In the genomic region with DNA sequence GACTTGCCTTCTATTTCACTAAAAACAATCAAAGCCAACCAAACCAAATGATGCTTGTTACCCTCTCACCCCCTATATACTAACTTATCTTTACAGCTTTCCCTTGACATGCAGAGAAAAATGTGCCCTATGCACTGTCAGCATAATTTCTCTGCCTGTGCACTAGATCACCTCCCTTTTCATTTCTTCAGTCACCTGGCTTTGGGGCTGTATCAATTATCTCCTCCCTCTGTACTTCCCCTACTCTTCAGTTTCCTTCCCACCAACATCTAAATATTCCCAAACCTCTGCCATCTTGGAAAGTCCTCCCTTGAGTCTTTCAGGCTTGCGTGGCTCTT, we compare ENCODE assay signal across 21 cellular contexts.
DNase-seq lines count a peak whose midpoint lies in the region; ATAC-seq, FAIRE-seq and TF ChIP-seq lines count a peak whose summit lies in the region.
"Had no signal": no experiment of that assay in that cellular context is flagged by ENCODE, and none has a peak within 500 bp of the region (broad histone marks: within the 10 kb centered on the region; RNA-seq: fewer than 3 reads in every experiment).

No MANE protein-coding gene starts in this region.

- CTCF ChIA-PET in A549 (lab: Yijun Ruan, JAX) = no interaction called here
- CTCF ChIA-PET in K562 (lab: Yijun Ruan, JAX; ENCODE audit: low intra/inter-chr PET ratio) = no interaction called here

- peak overlapping the region; percentile 36; the same call in 1 of the 2 replicates for H2AFZ ChIP-seq in GM23338
- H2AFZ ChIP-seq in K562 (ENCODE audit: low read depth, low read length) = no peak overlapping the region
- H2AFZ ChIP-seq: GM23248 had no signal

- intact Hi-C loops in K562 (cut with micrococcal nuclease) = no loop called here

- no peaks in the 10 kb centered on the region for H3K9me1 ChIP-seq in K562 (ENCODE audit: control insufficient read depth, insufficient read depth, low read length)

- TF ChIP-seq EP300 in A549 (IDR thresholded peaks at IDR 0.05) (no peak), K562 (IDR thresholded peaks at IDR 0.05; ENCODE audit: low read length) (no peak)

- H4K20me1 ChIP-seq in GM23338 (replicated peaks; ENCODE audit: insufficient read depth) = no peaks in the 10 kb centered on the region
- H4K20me1 ChIP-seq in K562 (replicated peaks; ENCODE audit: control insufficient read depth, insufficient read depth, low read length) = no peaks in the 10 kb centered on the region
- H4K20me1 ChIP-seq: BLaER1 had no signal

- no peaks in the 10 kb centered on the region for H3K36me3 ChIP-seq in GM23338 (ENCODE audit: insufficient read depth)
- no peaks in the 10 kb centered on the region for H3K36me3 ChIP-seq in K562 (ENCODE audit: control insufficient read depth, insufficient read depth, low read length)
- H3K36me3 ChIP-seq: BLaER1 had no signal

- H3K9me3 Mint-ChIP-seq in GM23338 (no peaks in the 10 kb centered on the region), nephron (no peaks in the 10 kb centered on the region)
- H3K9me3 Mint-ChIP-seq: CD8-positive, alpha-beta T cell had no signal

- POLR2A ChIA-PET in A549 (lab: Yijun Ruan, JAX) (no interaction called here), K562 (lab: Yijun Ruan, JAX) (no interaction called here)

- H3K4me1 ChIP-seq in A549 = no peaks in the 10 kb centered on the region
- H3K4me1 ChIP-seq in GM23338 (ENCODE audit: insufficient read depth) = no peaks in the 10 kb centered on the region
- no peaks in the 10 kb centered on the region for H3K4me1 ChIP-seq in K562 (replicated peaks in 1 of 2; ENCODE audit: control insufficient read depth in 2 of 2, insufficient read depth in 2 of 2, low read length in 2 of 2)
- H3K4me1 ChIP-seq: BLaER1, Caco-2 had no signal

- no peaks in the 10 kb centered on the region for H3F3A ChIP-seq in GM23338 (replicated peaks; ENCODE audit: low read depth)

- 4% methylated on average over 1 of the region's 1 CpG for whole genome bisulfite sequencing in A549 (ENCODE audit: missing lambda C conversion rate)
- 0% methylated on average over 1 of the region's 1 CpG for WGBS in K562 (ENCODE audit: insufficient coverage, low coverage, missing lambda C conversion rate)

- H3K27me3 Mint-ChIP-seq in GM23338 (ENCODE audit: insufficient read depth, low read depth, poor library complexity) = no peaks in the 10 kb centered on the region
- no peaks in the 10 kb centered on the region for H3K27me3 Mint-ChIP-seq in nephron (ENCODE audit: low read depth)
- H3K27me3 Mint-ChIP-seq: CD4-positive, CD25-positive, alpha-beta regulatory T cell had no signal

- H3K4me3 ChIP-seq in A549 (no peak overlapping the region), GM23338 (no peak overlapping the region), K562 (no peak overlapping the region)
- H3K4me3 ChIP-seq: BLaER1, GM23248 had no signal

- in situ Hi-C loops in K562 (cut with MboI) = no loop called here

- no peak for FAIRE-seq in A549 (lab: Jason Lieb, UNC)
- no peak for FAIRE-seq in K562 (lab: Jason Lieb, UNC)
- FAIRE-seq: G401.6, GM12892, GM19239 had no signal

- no peak overlapping the region for H3K9ac ChIP-seq in K562 (ENCODE audit: insufficient read depth in 1 of 2, low read depth in 2 of 2, low read length in 2 of 2)
- H3K9ac ChIP-seq: BLaER1, GM23248 had no signal

- H3K27ac ChIP-seq in A549 (no peak overlapping the region), GM23338 (ENCODE audit: low read depth) (no peak overlapping the region), K562 (ENCODE audit: extremely low read depth, low read depth, low read length) (no peak overlapping the region)
- H3K27ac ChIP-seq: BLaER1, C4-2B, GM23248 had no signal

- no TSS peak for BruUV-seq in K562 (replicated peaks; lab: Mats Ljungman, UMichigan)

- H3K4me2 ChIP-seq in A549 (no peak overlapping the region), GM23338 (no peak overlapping the region), K562 (ENCODE audit: insufficient read depth, low read length) (no peak overlapping the region)
- H3K4me2 ChIP-seq: BLaER1 had no signal

- H3K4me1 Mint-ChIP-seq in GM23338 = 0 out of 3 replicates have a peak, but pooled peaks cover 7% of the 10 kb centered on the region
- peaks cover 24% of the 10 kb centered on the region for H3K4me1 Mint-ChIP-seq in nephron
- H3K4me1 Mint-ChIP-seq: B cell; CD4-positive, CD25-positive, alpha-beta regulatory T cell had no signal

- DNase-seq in A549 (ENCODE audit: low read depth in 1 of 2, low spot score in 1 of 2) (no peak), GM23338 (ENCODE audit: low spot score) (no peak), K562 (ENCODE audit: extremely low read depth in 1 of 4, low spot score in 3 of 4) (no peak), NCI-H2081 treated with DMSO at 0.1 percent for 48 hours (lab: John Stamatoyannopoulos, UW) (no peak)
- DNase-seq in stimulated activated CD4-positive, alpha-beta T cell treated with anti-CD3 and anti-CD28 coated beads, Interleukin-12 subunit alpha, Interleukin-12 subunit beta, amount 100 ng/mL, for 4 hours = no peak
- DNase-seq: Caco-2; CD4-positive, CD25-positive, alpha-beta regulatory T cell; CD8-positive, alpha-beta T cell; DMS153; DND-41; H7; HCEC 1CT had no signal

- no peak for ATAC-seq in A549
- ATAC-seq in GM23338 = no peak
- no peak for ATAC-seq in K562
- ATAC-seq in HG02763 (IDR thresholded peaks at IDR 0.05; ENCODE audit: unreplicated experiment) = no peak
- ATAC-seq: CD8-positive, alpha-beta T cell had no signal

- TF ChIP-seq RAD21 in A549 (conservative IDR thresholded peaks at IDR 0.05 in 1 of 2, IDR thresholded peaks at IDR 0.05 in 1 of 2) (no peak), K562 (CRISPR knock-in tag; conservative IDR thresholded peaks at IDR 0.05 in 1 of 2, IDR thresholded peaks at IDR 0.05 in 1 of 2) (no peak)

- no peak overlapping the region for H3K4me3 Mint-ChIP-seq in GM23338
- no peak overlapping the region for H3K4me3 Mint-ChIP-seq in nephron
- H3K4me3 Mint-ChIP-seq: B cell; CD4-positive, CD25-positive, alpha-beta regulatory T cell; CD8-positive, alpha-beta T cell had no signal

- no peak overlapping the region for H3K27ac Mint-ChIP-seq in GM23338
- H3K27ac Mint-ChIP-seq in nephron = peak overlapping the region in 2 of 3 experiments; percentile 37 to 51
- H3K27ac Mint-ChIP-seq: B cell; CD8-positive, alpha-beta T cell had no signal

- H3K36me3 Mint-ChIP-seq in GM23338 (ENCODE audit: low read depth) = no peaks in the 10 kb centered on the region
- H3K36me3 Mint-ChIP-seq in nephron (ENCODE audit: low read depth) = no peaks in the 10 kb centered on the region
- H3K36me3 Mint-ChIP-seq: CD4-positive, CD25-positive, alpha-beta regulatory T cell; CD8-positive, alpha-beta T cell had no signal

- peaks cover 7% of the 10 kb centered on the region; the same call in 1 of the 2 replicates for H3K9me2 ChIP-seq in GM23338 (ENCODE audit: insufficient read depth)

- TF ChIP-seq POLR2A in A549 (IDR thresholded peaks at IDR 0.05; ENCODE audit: low read length) (no peak), K562 (conservative IDR thresholded peaks at IDR 0.05) (no peak)

- H3K79me2 ChIP-seq in GM23338 (replicated peaks; ENCODE audit: insufficient read depth) (no peaks in the 10 kb centered on the region), K562 (ENCODE audit: control insufficient read depth, insufficient read depth, low read length) (no peaks in the 10 kb centered on the region)

- H3K27me3 ChIP-seq in GM23338 (ENCODE audit: insufficient read depth) (no peaks in the 10 kb centered on the region), K562 (ENCODE audit: control insufficient read depth in 2 of 2, insufficient read depth in 2 of 2, low read length in 2 of 2) (no peaks in the 10 kb centered on the region)
- H3K27me3 ChIP-seq: BLaER1 had no signal

- H3K9me3 ChIP-seq in A549 = no peaks in the 10 kb centered on the region
- H3K9me3 ChIP-seq in K562 (replicated peaks; ENCODE audit: control insufficient read depth, insufficient read depth, low read depth, low read length) = no peaks in the 10 kb centered on the region
- H3K9me3 ChIP-seq: BLaER1, Caco-2 had no signal

- TF ChIP-seq CTCF in A549 (IDR thresholded peaks at IDR 0.05) (no peak), GM23338 (conservative IDR thresholded peaks at IDR 0.05; ENCODE audit: low read depth in 2 of 2) (no peak), K562 (IDR thresholded peaks at IDR 0.05 in 2 of 3, conservative IDR thresholded peaks at IDR 0.05 in 1 of 3; ENCODE audit: insufficient read depth in 2 of 3, low read depth in 1 of 3, low read length in 3 of 3) (no peak), nephron (IDR thresholded peaks at IDR 0.05; ENCODE audit: unreplicated experiment in 3 of 3) (no peak)

TF ChIP-seq in A549, 52 proteins besides CTCF, POLR2A, EP300 and RAD21:
- no peak for TF ChIP-seq ESRRA (IDR thresholded peaks at IDR 0.05; ENCODE audit: borderline replicate concordance, low read length)
- TF ChIP-seq JUN (IDR thresholded peaks at IDR 0.05) = no peak
- no peak for TF ChIP-seq RARB (CRISPR knock-in tag; IDR thresholded peaks at IDR 0.05)
- TF ChIP-seq MAFK (IDR thresholded peaks at IDR 0.05; ENCODE audit: partially characterized antibody) = peak; percentile 67
- TF ChIP-seq MAZ (IDR thresholded peaks at IDR 0.05; ENCODE audit: borderline replicate concordance, low read depth, low read length) = no peak
- no peak for TF ChIP-seq ZC3H11A (IDR thresholded peaks at IDR 0.05)

TF ChIP-seq in GM23338, 12 proteins besides CTCF, POLR2A, EP300 and RAD21 (continues in another document):
- TF ChIP-seq CREB1 (CRISPR knock-in tag; IDR thresholded peaks at IDR 0.05; ENCODE audit: low read depth) = no peak
- no peak for TF ChIP-seq EZH2phosphoT487 (IDR thresholded peaks at IDR 0.05; ENCODE audit: unreplicated experiment)
- TF ChIP-seq POLR2AphosphoS5 (IDR thresholded peaks at IDR 0.05; ENCODE audit: low read depth) = no peak
- no peak for TF ChIP-seq EZH2 (IDR thresholded peaks at IDR 0.05; ENCODE audit: low read depth, unreplicated experiment)
- TF ChIP-seq NANOG (IDR thresholded peaks at IDR 0.05; ENCODE audit: borderline replicate concordance) = no peak

TF ChIP-seq in K562, 482 proteins besides CTCF, POLR2A, EP300 and RAD21 (continues in another document):
- TF ChIP-seq, protein P1, sequence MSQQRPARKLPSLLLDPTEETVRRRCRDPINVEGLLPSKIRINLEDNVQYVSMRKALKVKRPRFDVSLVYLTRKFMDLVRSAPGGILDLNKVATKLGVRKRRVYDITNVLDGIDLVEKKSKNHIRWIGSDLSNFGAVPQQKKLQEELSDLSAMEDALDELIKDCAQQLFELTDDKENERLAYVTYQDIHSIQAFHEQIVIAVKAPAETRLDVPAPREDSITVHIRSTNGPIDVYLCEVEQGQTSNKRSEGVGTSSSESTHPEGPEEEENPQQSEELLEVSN (IDR thresholded peaks at IDR 0.05; ENCODE audit: borderline replicate concordance in 1 of 2, extremely low read depth in 1 of 2, insufficient read depth in 1 of 2, insufficient read length in 1 of 2, low read depth in 1 of 2, low read length in 1 of 2, poor library complexity in 1 of 2, severe bottlenecking in 1 of 2) = no peak
- TF ChIP-seq RAD51 (IDR thresholded peaks at IDR 0.05; ENCODE audit: borderline replicate concordance, low read depth) = no peak
